In genomic region chr15:100879461-100880138, GRCh38 we compare ENCODE assay signal across 8 cellular contexts. TPM values are rescaled to one million over a fixed set of nuclear protein-coding genes. Genes with fewer than 3 reads are reported as not detected.
DNase-seq lines count a peak whose midpoint lies in the region; ATAC-seq and TF ChIP-seq lines count a peak whose summit lies in the region.

Gene ALDH1A3, plus strand, starts transcription at chr15:100879831. Its CDS starts 77 bp downstream, at chr15:100879908.

- H3K4me2 ChIP-seq in MM.1S (ENCODE audit: low read depth, low read length): peak within 1 kb of the TSS; percentile 60; the same call in 1 of the 2 replicates

- H3K36me3 Mint-ChIP-seq in activated CD4-positive, alpha-beta T cell treated with anti-CD3 and anti-CD28 coated beads, Interleukin-2, amount 10 ng/mL, durations not matched to agents 7 days and 5 days (ENCODE audit: low read depth): no peaks in the 10 kb centered on the region
- no peaks in the 10 kb centered on the region for H3K36me3 Mint-ChIP-seq in brain

- POLR2A ChIA-PET in activated CD4-positive, alpha-beta T cell treated with anti-CD3 and anti-CD28 coated beads, Interleukin-2, amount 10 ng/mL, durations not matched to agents 7 days and 5 days (lab: Charles Lee): no interaction called here

- no peak within 1 kb of the TSS for H2AFZ ChIP-seq in MM.1S (ENCODE audit: low read length)

- no peak within 1 kb of the TSS for H3K27ac Mint-ChIP-seq in activated CD4-positive, alpha-beta T cell treated with anti-CD3 and anti-CD28 coated beads, Interleukin-2, amount 10 ng/mL, durations not matched to agents 7 days and 5 days
- H3K27ac Mint-ChIP-seq in brain: no peak within 1 kb of the TSS

- H3K36me3 ChIP-seq in MM.1S (replicated peaks; ENCODE audit: insufficient read depth, low read length) (no peaks in the 10 kb centered on the region), kidney epithelial cell (ENCODE audit: control insufficient read depth, insufficient read depth, low read length) (no peaks in the 10 kb centered on the region), stomach (no peaks in the 10 kb centered on the region)

- H3K4me3 Mint-ChIP-seq in activated CD4-positive, alpha-beta T cell treated with anti-CD3 and anti-CD28 coated beads, Interleukin-2, amount 10 ng/mL, durations not matched to agents 7 days and 5 days: peak within 1 kb of the TSS; percentile 51
- H3K4me3 Mint-ChIP-seq in brain: peak within 1 kb of the TSS; percentile 73 to 87 (median 82)

- no peaks in the 10 kb centered on the region for H4K20me1 ChIP-seq in MM.1S (ENCODE audit: insufficient read depth, low read length)

- no peak for TF ChIP-seq CTCF in MM.1S (IDR thresholded peaks at IDR 0.05; ENCODE audit: low read length)
- TF ChIP-seq CTCF in brain (conservative IDR thresholded peaks at IDR 0.05): no peak
- no peak for TF ChIP-seq CTCF in kidney epithelial cell (IDR thresholded peaks at IDR 0.05; ENCODE audit: insufficient read depth, low read length, poor library complexity, severe bottlenecking)
- TF ChIP-seq CTCF in stomach (IDR thresholded peaks at IDR 0.05): no peak

- TF ChIP-seq POLR2A in stomach (IDR thresholded peaks at IDR 0.05): no peak

- H3K27me3 ChIP-seq in MM.1S (replicated peaks; ENCODE audit: insufficient read depth, low read length) (peaks cover 29% of the 10 kb centered on the region), kidney epithelial cell (ENCODE audit: control insufficient read depth, insufficient read depth, low read length) (no peaks in the 10 kb centered on the region), stomach (peaks cover 9 to 70% (median 51%) of the 10 kb centered on the region in 3 donors)

- H3K4me3 ChIP-seq in MM.1S (ENCODE audit: low read length): peak within 1 kb of the TSS; percentile 40; the same call in 1 of the 2 replicates
- H3K4me3 ChIP-seq in kidney epithelial cell (ENCODE audit: low read depth, low read length): peak within 1 kb of the TSS; percentile 54
- peak within 1 kb of the TSS; percentile 47 to 65 (median 54) for H3K4me3 ChIP-seq in stomach

- peaks cover 7% of the 10 kb centered on the region for H3K4me1 Mint-ChIP-seq in activated CD4-positive, alpha-beta T cell treated with anti-CD3 and anti-CD28 coated beads, Interleukin-2, amount 10 ng/mL, durations not matched to agents 7 days and 5 days
- H3K4me1 Mint-ChIP-seq in brain: peaks cover 10% of the 10 kb centered on the region

- CTCF ChIA-PET in activated CD4-positive, alpha-beta T cell treated with anti-CD3 and anti-CD28 coated beads, Interleukin-2, amount 10 ng/mL, durations not matched to agents 7 days and 5 days (lab: Charles Lee): interaction anchor here (1.6 kb wide), 1 partner anchor 12 kb away, joined by 7 read pairs; no protein-coding TSS in a partner anchor

- H3K9me3 Mint-ChIP-seq in activated CD4-positive, alpha-beta T cell treated with anti-CD3 and anti-CD28 coated beads, Interleukin-2, amount 10 ng/mL, durations not matched to agents 7 days and 5 days: no peaks in the 10 kb centered on the region
- H3K9me3 Mint-ChIP-seq in brain: peaks cover 0 to 11% (median 0%) of the 10 kb centered on the region in 5 experiments

- H3K9ac ChIP-seq in MM.1S (ENCODE audit: low read length): no peak within 1 kb of the TSS

- no peaks in the 10 kb centered on the region for H3K9me2 ChIP-seq in MM.1S (replicated peaks; ENCODE audit: insufficient read depth, low read length)

- no peaks in the 10 kb centered on the region for H3K9me3 ChIP-seq in MM.1S (replicated peaks; ENCODE audit: insufficient read depth, low read length)
- H3K9me3 ChIP-seq in stomach: no peaks in the 10 kb centered on the region

- no peaks in the 10 kb centered on the region for H3K79me2 ChIP-seq in MM.1S (ENCODE audit: low read length)

- peak; percentile 19 for DNase-seq in activated CD4-positive, alpha-beta T cell treated with anti-CD3 and anti-CD28 coated beads, Interleukin-2, amount 10 ng/mL, durations not matched to agents 7 days and 5 days
- no peak for DNase-seq in activated CD4-positive, alpha-beta T cell treated with anti-CD3 and anti-CD28 coated beads, Interleukin-2, amount 50 U/mL, for 4 hours
- peak; percentile 46 for DNase-seq in MM.1S
- no peak for DNase-seq in kidney epithelial cell (ENCODE audit: low read depth)
- DNase-seq in stomach: no peak

- peaks cover 82% of the 10 kb centered on the region for H3K27me3 Mint-ChIP-seq in activated CD4-positive, alpha-beta T cell treated with anti-CD3 and anti-CD28 coated beads, Interleukin-2, amount 10 ng/mL, durations not matched to agents 7 days and 5 days
- peaks cover 90% of the 10 kb centered on the region for H3K27me3 Mint-ChIP-seq in brain

- 1 to 2% (median 1%) methylated on average over 70 to 90 of the region's 94 CpGs; no CpG with 5 or more reads in 2 of the 5 donors for WGBS in stomach, 5 donors

- no peak within 1 kb of the TSS for H3K27ac ChIP-seq in MM.1S (ENCODE audit: low read length)
- H3K27ac ChIP-seq in stomach: peak within 1 kb of the TSS in 4 of 5 donors; percentile 20 to 77 (median 55)

- TF ChIP-seq EP300 in stomach (IDR thresholded peaks at IDR 0.05): no peak

- H3K4me1 ChIP-seq in MM.1S (ENCODE audit: low read length) (no peaks in the 10 kb centered on the region), stomach (peaks cover 12 to 23% (median 18%) of the 10 kb centered on the region in 4 donors)

- intact Hi-C loops in stomach (cut with DNase I; ENCODE audit: low total_unique reads): no loop called here

- ATAC-seq in GM21576 (IDR thresholded peaks at IDR 0.05; ENCODE audit: unreplicated experiment) (no peak), GM21423 (IDR thresholded peaks at IDR 0.05; ENCODE audit: unreplicated experiment) (no peak)

- no peaks in the 10 kb centered on the region for H3F3A ChIP-seq in MM.1S (ENCODE audit: insufficient read depth, low read length)

RNA-seq across cellular contexts. Expression of gene ALDH1A3, which starts in this region (rescaled TPM):
- total RNA-seq in activated CD4-positive, alpha-beta T cell treated with anti-CD3 and anti-CD28 coated beads, Interleukin-2, amount 10 ng/mL, durations not matched to agents 7 days and 5 days: not detected
- polyA plus RNA-seq in brain (ENCODE audit: insufficient read depth, low read depth, low replicate concordance) (1.8 TPM), stomach (10 to 100 TPM in 2 of 3 donors, 1 to 10 TPM in 1; 9.4 to 87.2 (median 49.2) TPM)
- total RNA-seq in kidney epithelial cell (208 and 210 TPM in 2 replicates), stomach (10 to 100 TPM in 3 of 5 donors, 1 to 10 TPM in 2; 3.5 to 58.9 (median 23.0) TPM)

Comparison
In these comparisons a context has a peak if more than half of its experiments do, and no peak if none do; other contexts are left out.
1. RNA of gene ALDH1A3 (total RNA-seq): 208 to 210 TPM in kidney epithelial cell and 3.5 to 58.9 TPM in stomach; not detected in activated CD4-positive, alpha-beta T cell treated with anti-CD3 and anti-CD28 coated beads, Interleukin-2, amount 10 ng/mL, durations not matched to agents 7 days and 5 days; every median in the first group is over 4 times any median in the second.
2. Peak in DNase-seq in activated CD4-positive, alpha-beta T cell treated with anti-CD3 and anti-CD28 coated beads, Interleukin-2, amount 10 ng/mL, durations not matched to agents 7 days and 5 days; RNA of the gene not detected or under 1 TPM.
3. Peak in every context shown above with its lines, with median percentiles within 50 percentile points of each other: H3K4me3 ChIP-seq.